9 cellular contexts compared by ENCODE assay signal in genomic region chr2:181036848-181037603, GRCh38. TPM values are rescaled to one million over a fixed set of nuclear protein-coding genes. Genes with fewer than 3 reads are reported as not detected.
DNase-seq lines count a peak whose midpoint lies in the region; ATAC-seq, FAIRE-seq and TF ChIP-seq lines count a peak whose summit lies in the region.
"Had no signal": no experiment of that assay in that cellular context is flagged by ENCODE, and none has a peak within 500 bp of the region (broad histone marks: within the 10 kb centered on the region; RNA-seq: fewer than 3 reads in every experiment).

No MANE protein-coding gene starts in this region.

- no peak for TF ChIP-seq CTCF in osteoblast (IDR thresholded peaks at IDR 0.05; ENCODE audit: extremely low read depth, low read depth, low read length)

- H3K27me3 ChIP-seq in osteoblast (ENCODE audit: insufficient read depth, low read length) = no peaks in the 10 kb centered on the region
- H3K27me3 ChIP-seq in mesendoderm (ENCODE audit: insufficient read depth, low read length, poor library complexity) = no peaks in the 10 kb centered on the region

- H3K18ac ChIP-seq in mesendoderm (ENCODE audit: low read length) = no peak overlapping the region

- H3K36me3 Mint-ChIP-seq in T-helper 17 cell (ENCODE audit: low read depth) = no peaks in the 10 kb centered on the region

- peaks cover 69% of the 10 kb centered on the region for H3K79me2 ChIP-seq in osteoblast (ENCODE audit: insufficient read depth, low read length)
- H3K79me2 ChIP-seq in mesendoderm (ENCODE audit: control insufficient read depth, insufficient read depth, low read length) = peaks cover 3% of the 10 kb centered on the region

- H2AK5ac ChIP-seq in mesendoderm (ENCODE audit: low read length) = no peak overlapping the region

- no peak overlapping the region for H3K4me3 Mint-ChIP-seq in T-helper 17 cell

- FAIRE-seq in GM19239 (lab: Jason Lieb, UNC) = no peak

- no peak overlapping the region for H3K56ac ChIP-seq in mesendoderm (ENCODE audit: low read length)

- no peak overlapping the region for H3K4ac ChIP-seq in mesendoderm (ENCODE audit: low read depth, low read length)

- H3K4me2 ChIP-seq in osteoblast (ENCODE audit: insufficient read depth, low read length) (peak overlapping the region; percentile 18), mesendoderm (ENCODE audit: low read length) (no peak overlapping the region)

- no peak overlapping the region for H2BK5ac ChIP-seq in mesendoderm (ENCODE audit: low read length)

- peak; percentile 86 for ATAC-seq in GM18909 (IDR thresholded peaks at IDR 0.05; ENCODE audit: poor library complexity, unreplicated experiment)
- peak; percentile 46 for ATAC-seq in HG02870 (IDR thresholded peaks at IDR 0.05; ENCODE audit: unreplicated experiment)
- no peak for ATAC-seq in T-helper 17 cell

- H3K4me1 ChIP-seq in osteoblast (ENCODE audit: insufficient read depth, low read length) (peaks cover 25% of the 10 kb centered on the region), mesendoderm (ENCODE audit: control insufficient read depth, low read depth, low read length) (no peaks in the 10 kb centered on the region)

- H3K9ac ChIP-seq in mesendoderm (ENCODE audit: low read length) = no peak overlapping the region

- H3K27me3 Mint-ChIP-seq in T-helper 17 cell = no peaks in the 10 kb centered on the region

- no peak overlapping the region for H4K8ac ChIP-seq in mesendoderm (ENCODE audit: low read depth, low read length)

- no peak overlapping the region for H4K5ac ChIP-seq in mesendoderm (ENCODE audit: low read length)

- no peak overlapping the region for H2BK120ac ChIP-seq in mesendoderm (ENCODE audit: low read depth, low read length)

- H3K9me3 ChIP-seq in osteoblast (ENCODE audit: low read depth, low read length) = no peaks in the 10 kb centered on the region
- no peaks in the 10 kb centered on the region for H3K9me3 ChIP-seq in T-helper 17 cell (ENCODE audit: control insufficient read depth, low read length, poor library complexity, severe bottlenecking)

- H3K27ac Mint-ChIP-seq in T-helper 17 cell = no peak overlapping the region

- H2AFZ ChIP-seq in osteoblast (ENCODE audit: low read length) = no peak overlapping the region

- no peak overlapping the region for H2BK15ac ChIP-seq in mesendoderm (replicated peaks; ENCODE audit: low read depth)

- H3K27ac ChIP-seq in osteoblast (ENCODE audit: low read depth, low read length) = peak overlapping the region; percentile 59
- no peak overlapping the region for H3K27ac ChIP-seq in mesendoderm (ENCODE audit: low read depth, low read length)

- no CpG with 5 or more reads among the region's 4 CpGs for WGBS in mesendoderm (ENCODE audit: extremely low coverage, insufficient coverage, low lambda C conversion rate)

- H3K4me3 ChIP-seq in osteoblast (ENCODE audit: insufficient read depth, low read length) (no peak overlapping the region), mesendoderm (ENCODE audit: low read length) (no peak overlapping the region)

- H3K23ac ChIP-seq in mesendoderm (ENCODE audit: low read length) = no peak overlapping the region

- DNase-seq in T1000 (lab: John Stamatoyannopoulos, UW) = peak; percentile 16
- DNase-seq in osteoblast (ENCODE audit: insufficient read length, low spot score, missing footprints) = peak; percentile 13
- no peak for DNase-seq in GM19239 (ENCODE audit: insufficient read length, low spot score)
- no peak for DNase-seq in mesendoderm
- no peak for DNase-seq in T-helper 17 cell
- DNase-seq: activated CD8-positive, alpha-beta memory T cell treated with anti-CD3 and anti-CD28 coated beads for 24 hours; kidney glomerular epithelial cell had no signal

- H4K20me1 ChIP-seq in osteoblast (ENCODE audit: insufficient read depth, low read length) = peaks cover 3% of the 10 kb centered on the region

- H3K36me3 ChIP-seq in osteoblast (ENCODE audit: insufficient read depth, low read length) (no peaks in the 10 kb centered on the region), mesendoderm (ENCODE audit: control insufficient read depth, insufficient read depth, low read length) (no peaks in the 10 kb centered on the region)

- H3K4me1 Mint-ChIP-seq in T-helper 17 cell = peaks cover 10% of the 10 kb centered on the region

- peaks cover 2% of the 10 kb centered on the region for H3K79me1 ChIP-seq in mesendoderm (ENCODE audit: low read length)

RNA-seq across cellular contexts. Expression of gene UBE2E3, which starts 56.6 kb away (rescaled TPM):
- total RNA-seq in osteoblast (58.3 and 71.9 TPM in 2 replicates), T-helper 17 cell (10 to 100 TPM; 24.1 to 38.2 TPM)
- polyA plus RNA-seq in mesendoderm (2013, experiment 1 of 2) = 105 TPM
- 108 TPM for polyA plus RNA-seq in mesendoderm (2013, experiment 2 of 2)

Comparison
In these comparisons a context has a peak if more than half of its experiments do, and no peak if none do; other contexts are left out.
1. DNase-seq: peak in T1000 (single experiment) and osteoblast (single experiment); none in GM19239 (single experiment), mesendoderm (single experiment) and T-helper 17 cell (0 of 3).